ENCODE assay signal across 15 cellular contexts in the genomic region with DNA sequence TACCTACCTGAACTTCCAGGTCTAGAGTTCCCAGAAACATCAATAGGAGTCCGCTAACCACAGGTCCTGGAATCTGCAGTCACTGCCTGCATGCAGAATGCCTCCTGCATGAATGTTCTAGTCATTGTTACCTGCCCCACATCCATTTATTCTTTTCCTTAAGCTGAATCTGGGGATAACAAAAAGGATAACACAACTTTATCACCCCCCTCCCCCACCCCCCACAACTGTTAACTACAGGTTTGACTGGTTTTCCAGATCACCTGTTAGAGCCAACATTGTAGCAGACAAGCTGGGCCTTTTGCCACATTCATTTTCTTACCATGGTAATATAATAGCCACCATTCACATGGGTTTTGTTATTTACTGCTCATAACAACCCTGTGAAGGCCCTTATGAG.
"Had no signal": no experiment of that assay in that cellular context is flagged by ENCODE, and none has a peak within 500 bp of the region (broad histone marks: within the 10 kb centered on the region; RNA-seq: fewer than 3 reads in every experiment).

No MANE protein-coding gene starts in this region.

- DNase-seq: activated CD4-positive, CD25-positive, alpha-beta regulatory T cell; activated naive CD4-positive, alpha-beta T cell treated with anti-CD3 and anti-CD28 coated beads, Interleukin-2, amount 50 U/mL, for 16 hours; activated T-cell treated with anti-CD3 and anti-CD28 coated beads, Interleukin-2, amount 50 U/mL, for 1 hour; adrenal gland; central memory CD4-positive, alpha-beta T cell; effector memory CD4-positive, alpha-beta T cell; erythroblast; hippocampal formation; naive thymus-derived CD4-positive, alpha-beta T cell; spleen; stimulated activated CD4-positive, alpha-beta T cell treated with anti-CD3 and anti-CD28 coated beads, Interleukin-1b, Interleukin-23, amount 100 ng/mL, for 48 hours; T-helper 2 cell had no signal

- H3K9me3 Mint-ChIP-seq: naive thymus-derived CD4-positive, alpha-beta T cell; stimulated activated memory B cell treated with anti-CD40 and anti-IgM and Interleukin-4, amounts not matched to agents 10 μg/mL and 1 μg/mL and 100 μg/mL, for 72 hours had no signal

- H3K9me3 ChIP-seq: adrenal gland, spleen, tibial nerve had no signal

- H3K4me3 Mint-ChIP-seq: naive thymus-derived CD4-positive, alpha-beta T cell; stimulated activated memory B cell treated with anti-CD40 and anti-IgM and Interleukin-4, amounts not matched to agents 10 μg/mL and 1 μg/mL and 100 μg/mL, for 72 hours had no signal

- H3K36me3 ChIP-seq: adrenal gland, spleen, tibial nerve had no signal

- H3K4me3 ChIP-seq: adrenal gland, lung, spleen, tibial nerve had no signal

- H3K27ac Mint-ChIP-seq: naive thymus-derived CD4-positive, alpha-beta T cell; stimulated activated memory B cell treated with anti-CD40 and anti-IgM and Interleukin-4, amounts not matched to agents 10 μg/mL and 1 μg/mL and 100 μg/mL, for 72 hours had no signal

- H3K36me3 Mint-ChIP-seq: naive thymus-derived CD4-positive, alpha-beta T cell; stimulated activated memory B cell treated with anti-CD40 and anti-IgM and Interleukin-4, amounts not matched to agents 10 μg/mL and 1 μg/mL and 100 μg/mL, for 72 hours had no signal

- H3K27me3 Mint-ChIP-seq: stimulated activated memory B cell treated with anti-CD40 and anti-IgM and Interleukin-4, amounts not matched to agents 10 μg/mL and 1 μg/mL and 100 μg/mL, for 72 hours had no signal

- H3K27ac ChIP-seq: adrenal gland, spleen had no signal
